10 cellular contexts compared by ENCODE assay signal in the genomic region with DNA sequence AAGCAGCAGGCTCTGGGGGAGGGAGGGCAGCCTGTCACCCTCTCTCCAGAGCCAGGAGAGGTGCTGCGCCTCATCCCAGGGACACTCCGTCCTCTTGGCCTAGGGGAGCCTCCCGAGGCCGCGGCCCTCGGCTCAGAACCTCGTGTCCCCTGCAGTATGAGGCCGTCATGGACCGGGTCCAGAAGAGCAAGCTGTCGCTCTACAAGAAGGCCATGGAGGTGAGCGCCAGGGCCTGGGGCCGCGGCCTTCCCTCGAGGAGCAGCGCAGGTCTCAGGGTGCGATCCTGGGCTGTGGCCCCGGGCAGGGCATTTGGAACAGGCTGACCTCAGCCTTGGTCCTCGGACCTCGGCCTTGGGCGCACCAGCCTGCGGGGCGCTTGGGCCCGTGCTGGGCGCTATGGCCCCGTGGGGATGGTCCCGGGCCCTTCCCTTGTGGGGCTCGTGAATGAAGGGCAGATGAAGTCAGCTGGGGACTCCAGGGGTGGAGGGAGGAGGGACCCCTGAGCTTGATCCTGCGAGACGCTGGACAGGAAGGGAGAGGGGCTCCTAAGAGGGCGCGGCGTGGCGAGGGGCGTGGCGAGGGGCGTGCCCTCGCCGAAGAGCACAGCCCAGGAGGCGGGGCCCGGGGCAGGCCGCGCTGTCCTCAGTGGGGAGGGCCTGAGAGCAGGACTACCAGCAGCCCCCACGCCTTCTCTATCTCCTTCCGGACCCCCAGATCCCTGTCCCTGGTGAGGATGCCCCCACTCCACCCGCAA. TPM values are rescaled to one million over a fixed set of nuclear protein-coding genes. Genes with fewer than 3 reads are reported as not detected.
DNase-seq lines count a peak whose midpoint lies in the region; ATAC-seq and TF ChIP-seq lines count a peak whose summit lies in the region.
"Had no signal": no experiment of that assay in that cellular context is flagged by ENCODE, and none has a peak within 500 bp of the region (broad histone marks: within the 10 kb centered on the region; RNA-seq: fewer than 3 reads in every experiment).

No MANE protein-coding gene starts in this region.

- peak overlapping the region; percentile 24 for H4K8ac ChIP-seq in mesenchymal stem cell (ENCODE audit: low read length)

- no peak overlapping the region for H2BK12ac ChIP-seq in mesenchymal stem cell (ENCODE audit: low read length in 2 of 2)

- H3K4me3 Mint-ChIP-seq in activated T-cell treated with anti-CD3 and anti-CD28 coated beads, Interleukin-2, amount 50 U/mL, for 24 hours: no peak overlapping the region
- H3K4me3 Mint-ChIP-seq in activated T-cell treated with anti-CD3 and anti-CD28 coated beads, Interleukin-2, amount 50 U/mL, for 72 hours: no peak overlapping the region
- no peak overlapping the region for H3K4me3 Mint-ChIP-seq in Caco-2 (ENCODE audit: unreplicated experiment)
- H3K4me3 Mint-ChIP-seq: stimulated activated naive CD8-positive, alpha-beta T cell treated with anti-CD3 and anti-CD28 coated beads, Interleukin-15, Interleukin-2, amounts not matched to agents 100 ng/mL and 50 ng/mL, for 24 hours had no signal

- H4K91ac ChIP-seq in mesenchymal stem cell (ENCODE audit: low read length): no peak overlapping the region

- H3K27me3 Mint-ChIP-seq in activated T-cell treated with anti-CD3 and anti-CD28 coated beads, Interleukin-2, amount 50 U/mL, for 24 hours: no peaks in the 10 kb centered on the region
- H3K27me3 Mint-ChIP-seq in activated T-cell treated with anti-CD3 and anti-CD28 coated beads, Interleukin-2, amount 50 U/mL, for 72 hours (ENCODE audit: low read depth): no peaks in the 10 kb centered on the region
- H3K27me3 Mint-ChIP-seq in Caco-2 (ENCODE audit: insufficient read depth, unreplicated experiment): no peaks in the 10 kb centered on the region
- H3K27me3 Mint-ChIP-seq: stimulated activated naive CD8-positive, alpha-beta T cell treated with anti-CD3 and anti-CD28 coated beads, Interleukin-15, Interleukin-2, amounts not matched to agents 100 ng/mL and 50 ng/mL, for 24 hours had no signal

- H3K4me1 ChIP-seq in effector memory CD4-positive, alpha-beta T cell (ENCODE audit: control insufficient read depth, insufficient read depth, low read length, poor library complexity, severe bottlenecking): peaks cover 7% of the 10 kb centered on the region
- peaks cover 35% of the 10 kb centered on the region for H3K4me1 ChIP-seq in mesenchymal stem cell (ENCODE audit: control insufficient read depth, insufficient read depth, low read depth, low read length)
- H3K4me1 ChIP-seq in suprapubic skin: peaks cover 11% of the 10 kb centered on the region
- H3K4me1 ChIP-seq in Caco-2: no peaks in the 10 kb centered on the region

- POLR2A ChIA-PET in Caco-2 (lab: Charles Lee): no interaction called here

- no peak overlapping the region for H3K18ac ChIP-seq in mesenchymal stem cell (ENCODE audit: low read depth in 1 of 2, low read length in 2 of 2)

- intact Hi-C loops in Caco-2 (cut with micrococcal nuclease; ENCODE audit: unreplicated experiment): no loop called here

- peak overlapping the region; percentile 22 for H3K27ac ChIP-seq in effector memory CD4-positive, alpha-beta T cell (ENCODE audit: insufficient read depth, low read length, poor library complexity, severe bottlenecking)
- H3K27ac ChIP-seq in mesenchymal stem cell (ENCODE audit: low read length, poor library complexity, severe bottlenecking): no peak overlapping the region
- H3K27ac ChIP-seq in suprapubic skin: no peak overlapping the region

- H2BK5ac ChIP-seq in mesenchymal stem cell (ENCODE audit: low read depth, low read length, poor library complexity, severe bottlenecking): no peak overlapping the region

- TF ChIP-seq EP300 in suprapubic skin (IDR thresholded peaks at IDR 0.05): no peak

- H3K79me1 ChIP-seq in mesenchymal stem cell (replicated peaks; ENCODE audit: low read length, poor library complexity, severe bottlenecking): no peaks in the 10 kb centered on the region

- H3K27ac Mint-ChIP-seq in activated T-cell treated with anti-CD3 and anti-CD28 coated beads, Interleukin-2, amount 50 U/mL, for 24 hours: peak overlapping the region; percentile 82
- H3K27ac Mint-ChIP-seq in activated T-cell treated with anti-CD3 and anti-CD28 coated beads, Interleukin-2, amount 50 U/mL, for 72 hours: no peak overlapping the region
- H3K27ac Mint-ChIP-seq in Caco-2 (ENCODE audit: unreplicated experiment): no peak overlapping the region
- H3K27ac Mint-ChIP-seq: stimulated activated naive CD8-positive, alpha-beta T cell treated with anti-CD3 and anti-CD28 coated beads, Interleukin-15, Interleukin-2, amounts not matched to agents 100 ng/mL and 50 ng/mL, for 24 hours had no signal

- no peak for TF ChIP-seq CTCF in suprapubic skin (IDR thresholded peaks at IDR 0.05)
- no peak for TF ChIP-seq CTCF in Caco-2 (IDR thresholded peaks at IDR 0.05; ENCODE audit: insufficient read depth in 1 of 2, low read depth in 1 of 2, low read length in 1 of 2, severe bottlenecking in 1 of 2, unreplicated experiment in 1 of 2)

- H3K4me2 ChIP-seq in mesenchymal stem cell (ENCODE audit: low read length, poor library complexity, severe bottlenecking): no peak overlapping the region

- H3K36me3 Mint-ChIP-seq in activated T-cell treated with anti-CD3 and anti-CD28 coated beads, Interleukin-2, amount 50 U/mL, for 24 hours (ENCODE audit: low read depth): peaks cover 85% of the 10 kb centered on the region
- H3K36me3 Mint-ChIP-seq in activated T-cell treated with anti-CD3 and anti-CD28 coated beads, Interleukin-2, amount 50 U/mL, for 72 hours (ENCODE audit: insufficient read depth in 2 of 2): peaks cover 7 to 13% of the 10 kb centered on the region in 2 donors
- peaks cover 24% of the 10 kb centered on the region for H3K36me3 Mint-ChIP-seq in Caco-2 (ENCODE audit: insufficient read depth, unreplicated experiment)

- peaks cover 25% of the 10 kb centered on the region for H3K4me1 Mint-ChIP-seq in activated T-cell treated with anti-CD3 and anti-CD28 coated beads, Interleukin-2, amount 50 U/mL, for 24 hours (ENCODE audit: low read depth)
- peaks cover 15% of the 10 kb centered on the region for H3K4me1 Mint-ChIP-seq in activated T-cell treated with anti-CD3 and anti-CD28 coated beads, Interleukin-2, amount 50 U/mL, for 72 hours (ENCODE audit: low read depth)
- H3K4me1 Mint-ChIP-seq in Caco-2 (ENCODE audit: low read depth, unreplicated experiment): no peaks in the 10 kb centered on the region

- no peak overlapping the region for H2AFZ ChIP-seq in mesenchymal stem cell (ENCODE audit: low read depth, low read length)

- no peak overlapping the region for H3K4me3 ChIP-seq in effector memory CD4-positive, alpha-beta T cell (ENCODE audit: insufficient read depth, low read depth, low read length, poor library complexity, severe bottlenecking)
- H3K4me3 ChIP-seq in mesenchymal stem cell (ENCODE audit: insufficient read depth in 1 of 2, low read depth in 1 of 2, low read length in 2 of 2) (peak overlapping the region in 1 of 2 experiments; percentile 47), suprapubic skin (no peak overlapping the region), Caco-2 (ENCODE audit: low read depth, low read length) (no peak overlapping the region)

- H3K36me3 ChIP-seq in effector memory CD4-positive, alpha-beta T cell (ENCODE audit: control insufficient read depth, insufficient read depth, low read length): peaks cover 73% of the 10 kb centered on the region
- H3K36me3 ChIP-seq in mesenchymal stem cell (ENCODE audit: control insufficient read depth in 1 of 2, insufficient read depth in 2 of 2, low read depth in 1 of 2, low read length in 2 of 2) (no peaks in the 10 kb centered on the region), suprapubic skin (no peaks in the 10 kb centered on the region), Caco-2 (ENCODE audit: control insufficient read depth, insufficient read depth, low read length) (no peaks in the 10 kb centered on the region)

- H2BK15ac ChIP-seq in mesenchymal stem cell (ENCODE audit: low read depth, poor library complexity, severe bottlenecking): no peak overlapping the region

- H3K14ac ChIP-seq in mesenchymal stem cell (ENCODE audit: low read length in 2 of 2): no peak overlapping the region

- no peak for DNase-seq in activated T-cell treated with anti-CD3 and anti-CD28 coated beads, Interleukin-2, amount 50 U/mL, for 24 hours
- no peak for DNase-seq in activated T-cell treated with anti-CD3 and anti-CD28 coated beads, Interleukin-2, amount 50 U/mL, for 72 hours
- DNase-seq in effector memory CD4-positive, alpha-beta T cell: no peak
- DNase-seq in mesenchymal stem cell: no peak
- peak; percentile 57 to 69 for DNase-seq in suprapubic skin (ENCODE audit: low spot score in 2 of 2)
- no peak for DNase-seq in Caco-2

- H3K23ac ChIP-seq in mesenchymal stem cell (ENCODE audit: low read length in 2 of 2): no peak overlapping the region

- no peak for ATAC-seq in activated T-cell treated with anti-CD3 and anti-CD28 coated beads, Interleukin-2, amount 50 U/mL, for 72 hours (replicated peaks in 1 of 2)
- no peak for ATAC-seq in GM21529 (IDR thresholded peaks at IDR 0.05; ENCODE audit: unreplicated experiment)
- ATAC-seq in GM18867 (IDR thresholded peaks at IDR 0.05; ENCODE audit: unreplicated experiment): no peak
- ATAC-seq: esophagus mucosa had no signal

- no peak overlapping the region for H2BK120ac ChIP-seq in mesenchymal stem cell (ENCODE audit: low read depth, low read length)

- no peak for TF ChIP-seq POLR2A in suprapubic skin (IDR thresholded peaks at IDR 0.05)

- no peaks in the 10 kb centered on the region for H3K27me3 ChIP-seq in effector memory CD4-positive, alpha-beta T cell (replicated peaks; ENCODE audit: control insufficient read depth, insufficient read depth, low read length, poor library complexity, severe bottlenecking)
- H3K27me3 ChIP-seq in mesenchymal stem cell (ENCODE audit: control insufficient read depth in 1 of 2, insufficient read depth in 1 of 2, low read length in 2 of 2): peaks cover 10 to 41% of the 10 kb centered on the region in 2 experiments
- no peaks in the 10 kb centered on the region for H3K27me3 ChIP-seq in suprapubic skin
- H3K27me3 ChIP-seq in Caco-2 (replicated peaks; ENCODE audit: control insufficient read depth, insufficient read depth, low read length): no peaks in the 10 kb centered on the region

- CTCF ChIA-PET in Caco-2 (lab: Charles Lee): no interaction called here

- no peak overlapping the region for H3K9ac ChIP-seq in mesenchymal stem cell (ENCODE audit: low read length)

- no TSS peak for BruUV-seq in Caco-2 (replicated peaks; lab: Mats Ljungman, UMichigan)

- WGBS in mesenchymal stem cell: 58% methylated on average over 45 of the region's 45 CpGs
- WGBS in suprapubic skin: 68% methylated on average over 15 of the region's 45 CpGs

- H2AK5ac ChIP-seq in mesenchymal stem cell (ENCODE audit: low read length, severe bottlenecking): no peak overlapping the region

- H3K9me3 ChIP-seq in effector memory CD4-positive, alpha-beta T cell (ENCODE audit: control insufficient read depth, low read length): no peaks in the 10 kb centered on the region
- H3K9me3 ChIP-seq in mesenchymal stem cell (ENCODE audit: control insufficient read depth, low read length) (no peaks in the 10 kb centered on the region), suprapubic skin (no peaks in the 10 kb centered on the region), Caco-2 (no peaks in the 10 kb centered on the region)

- H3K4ac ChIP-seq in mesenchymal stem cell (ENCODE audit: low read depth in 1 of 2, low read length in 2 of 2): no peak overlapping the region

- H3K9me3 Mint-ChIP-seq in activated T-cell treated with anti-CD3 and anti-CD28 coated beads, Interleukin-2, amount 50 U/mL, for 24 hours: no peaks in the 10 kb centered on the region
- no peaks in the 10 kb centered on the region for H3K9me3 Mint-ChIP-seq in activated T-cell treated with anti-CD3 and anti-CD28 coated beads, Interleukin-2, amount 50 U/mL, for 72 hours
- no peaks in the 10 kb centered on the region for H3K9me3 Mint-ChIP-seq in Caco-2 (ENCODE audit: unreplicated experiment)
- H3K9me3 Mint-ChIP-seq: stimulated activated naive CD8-positive, alpha-beta T cell treated with anti-CD3 and anti-CD28 coated beads, Interleukin-15, Interleukin-2, amounts not matched to agents 100 ng/mL and 50 ng/mL, for 24 hours had no signal

RNA-seq across cellular contexts. Expression of a gene that starts 32.9 kb away (rescaled TPM):
- total RNA-seq in activated T-cell treated with anti-CD3 and anti-CD28 coated beads, Interleukin-2, amount 50 U/mL, for 72 hours: 100 to 1,000 TPM; 141 to 152 TPM
- not detected for polyA plus RNA-seq in mesenchymal stem cell (2013, experiment 1 of 2)
- polyA plus RNA-seq in mesenchymal stem cell (2013, experiment 2 of 2): not detected
- total RNA-seq in suprapubic skin (1 to 10 TPM; 1.9 to 5.9 (median 2.6) TPM), Caco-2 (2022) (not detected in 2 replicates)

RNA-seq across cellular contexts. Expression of a gene that starts 43.0 kb away (rescaled TPM):
- 10 to 100 TPM; 30.4 to 36.4 TPM for total RNA-seq in activated T-cell treated with anti-CD3 and anti-CD28 coated beads, Interleukin-2, amount 50 U/mL, for 72 hours
- 226 TPM for polyA plus RNA-seq in mesenchymal stem cell (2013, experiment 1 of 2)
- 236 TPM for polyA plus RNA-seq in mesenchymal stem cell (2013, experiment 2 of 2)
- total RNA-seq in suprapubic skin (100 to 1,000 TPM in 2 of 4 donors, 10 to 100 TPM in 2; 34.0 to 115 (median 93.0) TPM), Caco-2 (2022) (224 and 237 TPM in 2 replicates)

Comparison
In these comparisons a context has a peak if more than half of its experiments do, and no peak if none do; other contexts are left out.
1. DNase-seq: peak in suprapubic skin (2 of 2); none in activated T-cell treated with anti-CD3 and anti-CD28 coated beads, Interleukin-2, amount 50 U/mL, for 24 hours (single experiment), activated T-cell treated with anti-CD3 and anti-CD28 coated beads, Interleukin-2, amount 50 U/mL, for 72 hours (0 of 2), effector memory CD4-positive, alpha-beta T cell (0 of 3), mesenchymal stem cell (single experiment) and Caco-2 (0 of 2).
2. RNA of a gene that starts 32.9 kb away (total RNA-seq): 141 to 152 TPM in activated T-cell treated with anti-CD3 and anti-CD28 coated beads, Interleukin-2, amount 50 U/mL, for 72 hours; 1.9 to 5.9 TPM in suprapubic skin and not detected in Caco-2; every median in the first group is over 10 times any median in the second.